In genomic region chr6:29975561-29975907, GRCh38 we compare ENCODE assay signal across 10 cellular contexts. TPM values are rescaled to one million over a fixed set of nuclear protein-coding genes. Genes with fewer than 3 reads are reported as not detected.
DNase-seq lines count a peak whose midpoint lies in the region; ATAC-seq and TF ChIP-seq lines count a peak whose summit lies in the region.
"Had no signal": no experiment of that assay in that cellular context is flagged by ENCODE, and none has a peak within 500 bp of the region (broad histone marks: within the 10 kb centered on the region; RNA-seq: fewer than 3 reads in every experiment).

No MANE protein-coding gene starts in this region.

- H3K9ac ChIP-seq in mucosa of rectum (ENCODE audit: low read depth in 1 of 2, low read length in 2 of 2), result peak overlapping the region in 1 of 2 donors; percentile 24

- CTCF ChIA-PET in activated CD8-positive, alpha-beta memory T cell treated with anti-CD3 and anti-CD28 coated beads, Interleukin-2, amount 10 ng/mL, durations not matched to agents 7 days and 5 days (lab: Charles Lee), result interaction anchor here (0.7 to 2.4 kb wide), 12 partner anchors 8 to 324 kb away, joined by 3 to 9 read pairs (median 4); no protein-coding TSS in a partner anchor

- peaks cover 2% of the 10 kb centered on the region for H3K36me3 Mint-ChIP-seq in activated CD8-positive, alpha-beta memory T cell treated with anti-CD3 and anti-CD28 coated beads, Interleukin-2, amount 10 ng/mL, durations not matched to agents 7 days and 5 days
- no peaks in the 10 kb centered on the region for H3K36me3 Mint-ChIP-seq in dendritic cell treated with granulocyte-macrophage colony-stimulating factor and Interleukin-4, amounts not matched to agents 40 ng/mL and 50 ng/mL, for 4 days (ENCODE audit: low read depth)

- peaks cover 46% of the 10 kb centered on the region for H3K4me1 Mint-ChIP-seq in activated CD8-positive, alpha-beta memory T cell treated with anti-CD3 and anti-CD28 coated beads, Interleukin-2, amount 10 ng/mL, durations not matched to agents 7 days and 5 days
- peaks cover 35% of the 10 kb centered on the region for H3K4me1 Mint-ChIP-seq in dendritic cell treated with granulocyte-macrophage colony-stimulating factor and Interleukin-4, amounts not matched to agents 40 ng/mL and 50 ng/mL, for 4 days (ENCODE audit: low read depth)

- no peaks in the 10 kb centered on the region for H3K36me3 ChIP-seq in mucosa of rectum (ENCODE audit: control insufficient read depth in 2 of 2, insufficient read depth in 2 of 2, low read length in 2 of 2)
- H3K36me3 ChIP-seq in thoracic aorta, result no peaks in the 10 kb centered on the region

- no peaks in the 10 kb centered on the region for H3K9me3 Mint-ChIP-seq in activated CD8-positive, alpha-beta memory T cell treated with anti-CD3 and anti-CD28 coated beads, Interleukin-2, amount 10 ng/mL, durations not matched to agents 7 days and 5 days (ENCODE audit: low read depth)
- H3K9me3 Mint-ChIP-seq in dendritic cell treated with granulocyte-macrophage colony-stimulating factor and Interleukin-4, amounts not matched to agents 40 ng/mL and 50 ng/mL, for 4 days, result no peaks in the 10 kb centered on the region

- H3K27ac Mint-ChIP-seq in activated CD8-positive, alpha-beta memory T cell treated with anti-CD3 and anti-CD28 coated beads, Interleukin-2, amount 10 ng/mL, durations not matched to agents 7 days and 5 days, result no peak overlapping the region
- H3K27ac Mint-ChIP-seq in dendritic cell treated with granulocyte-macrophage colony-stimulating factor and Interleukin-4, amounts not matched to agents 40 ng/mL and 50 ng/mL, for 4 days, result peak overlapping the region; percentile 13

- H3K9me3 ChIP-seq in mucosa of rectum (ENCODE audit: control insufficient read depth in 2 of 2, low read length in 2 of 2) (no peaks in the 10 kb centered on the region), thoracic aorta (no peaks in the 10 kb centered on the region)

- H3K27me3 Mint-ChIP-seq in activated CD8-positive, alpha-beta memory T cell treated with anti-CD3 and anti-CD28 coated beads, Interleukin-2, amount 10 ng/mL, durations not matched to agents 7 days and 5 days, result peaks cover 62% of the 10 kb centered on the region
- H3K27me3 Mint-ChIP-seq in dendritic cell treated with granulocyte-macrophage colony-stimulating factor and Interleukin-4, amounts not matched to agents 40 ng/mL and 50 ng/mL, for 4 days, result peaks cover 60% of the 10 kb centered on the region

- peak; percentile 35 for DNase-seq in activated CD8-positive, alpha-beta memory T cell treated with anti-CD3 and anti-CD28 coated beads, Interleukin-2, amount 10 ng/mL, durations not matched to agents 7 days and 5 days
- DNase-seq in activated CD8-positive, alpha-beta memory T cell treated with anti-CD3 and anti-CD28 coated beads, Interleukin-2, amount 50 U/mL, for 48 hours, result no peak
- DNase-seq in thoracic aorta (ENCODE audit: low spot score), result no peak
- DNase-seq in DMS79 (lab: John Stamatoyannopoulos, UW), result no peak
- DNase-seq: effector CD4-positive, alpha-beta T cell; GM23248 had no signal

- peaks cover 0 to 2% of the 10 kb centered on the region in 2 donors for H3K27me3 ChIP-seq in mucosa of rectum (ENCODE audit: control insufficient read depth in 2 of 2, insufficient read depth in 2 of 2, low read length in 2 of 2)
- H3K27me3 ChIP-seq in thoracic aorta (replicated peaks; ENCODE audit: insufficient read depth), result no peaks in the 10 kb centered on the region

- H3K4me3 Mint-ChIP-seq in activated CD8-positive, alpha-beta memory T cell treated with anti-CD3 and anti-CD28 coated beads, Interleukin-2, amount 10 ng/mL, durations not matched to agents 7 days and 5 days, result peak overlapping the region; percentile 19
- peak overlapping the region; percentile 64 for H3K4me3 Mint-ChIP-seq in dendritic cell treated with granulocyte-macrophage colony-stimulating factor and Interleukin-4, amounts not matched to agents 40 ng/mL and 50 ng/mL, for 4 days

- no peak for ATAC-seq in activated CD8-positive, alpha-beta memory T cell treated with anti-CD3 and anti-CD28 coated beads, Interleukin-2, amount 10 ng/mL, durations not matched to agents 7 days and 5 days
- ATAC-seq in thoracic aorta (ENCODE audit: insufficient number of reproducible peaks, low FRiP score, low read depth) (no peak), GM18502 (IDR thresholded peaks at IDR 0.05; ENCODE audit: poor library complexity, unreplicated experiment) (no peak), GM18498 (IDR thresholded peaks at IDR 0.05; ENCODE audit: unreplicated experiment) (no peak)

- H3K27ac ChIP-seq in mucosa of rectum (ENCODE audit: low read depth in 2 of 2, low read length in 2 of 2) (no peak overlapping the region), thoracic aorta (no peak overlapping the region)
- H3K27ac ChIP-seq: GM23248 had no signal

- TF ChIP-seq CTCF in thoracic aorta (IDR thresholded peaks at IDR 0.05), result no peak

- H3K4me3 ChIP-seq in mucosa of rectum (ENCODE audit: low read length in 2 of 2) (peak overlapping the region; percentile 71 to 77), thoracic aorta (peak overlapping the region; percentile 90)

- intact Hi-C loops in dendritic cell treated with granulocyte-macrophage colony-stimulating factor and Interleukin-4, amounts not matched to agents 40 ng/mL and 50 ng/mL, for 4 days (cut with micrococcal nuclease), result loop anchor here (5.0 kb wide), 3 partner anchors 33 to 88 kb away; partner anchors contain the start of gene HLA-A

- H3K4me1 ChIP-seq in mucosa of rectum (ENCODE audit: control insufficient read depth in 2 of 2, insufficient read depth in 2 of 2, low read length in 2 of 2) (peaks cover 13 to 18% of the 10 kb centered on the region in 2 donors), thoracic aorta (ENCODE audit: control insufficient read depth in 1 of 2, low read depth in 2 of 2) (peaks cover 6 to 16% of the 10 kb centered on the region in 2 donors)

RNA-seq across cellular contexts. Expression of gene HLA-A, which starts 33.2 kb away (rescaled TPM):
- total RNA-seq in activated CD8-positive, alpha-beta memory T cell treated with anti-CD3 and anti-CD28 coated beads, Interleukin-2, amount 10 ng/mL, durations not matched to agents 7 days and 5 days, result 1,000 to 10,000 TPM; 1,622 to 2,021 TPM
- total RNA-seq in thoracic aorta, result 100 to 1,000 TPM; 525 to 870 TPM
